In the genomic region with DNA sequence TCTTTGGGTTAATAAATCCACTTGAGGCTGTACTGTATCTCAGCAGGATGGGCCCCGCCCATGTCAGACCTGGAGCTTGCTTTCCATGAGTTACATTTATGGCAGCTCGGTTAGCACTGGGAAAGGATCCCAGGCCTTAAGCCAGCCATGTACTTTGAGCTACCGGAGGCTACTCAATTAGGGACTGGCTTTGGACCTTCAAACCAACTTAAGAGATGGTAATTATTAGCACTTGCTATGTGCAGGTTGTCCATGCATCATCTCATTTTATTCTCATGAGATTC, we compare ENCODE assay signal across 20 cellular contexts.
DNase-seq lines count a peak whose midpoint lies in the region; ATAC-seq, FAIRE-seq and TF ChIP-seq lines count a peak whose summit lies in the region.
"Had no signal": no experiment of that assay in that cellular context is flagged by ENCODE, and none has a peak within 500 bp of the region (broad histone marks: within the 10 kb centered on the region; RNA-seq: fewer than 3 reads in every experiment).

No MANE protein-coding gene starts in this region.

- no peak overlapping the region for H3K27ac ChIP-seq in PC-3 (ENCODE audit: low read length)
- H3K27ac ChIP-seq in keratinocyte (ENCODE audit: control insufficient read depth, insufficient read depth, low read length) = no peak overlapping the region
- H3K27ac ChIP-seq: BLaER1 treated with 17β-estradiol and CSF1 and Interleukin-3, amounts not matched to agents 10 nM and 100 nM; KMS-11; SJSA1 had no signal

- H3K4me2 ChIP-seq in PC-3 (ENCODE audit: low read length) (no peak overlapping the region), keratinocyte (ENCODE audit: control insufficient read depth, extremely low read depth, insufficient read depth, low read depth, low read length) (peak overlapping the region; percentile 42)
- H3K4me2 ChIP-seq: KMS-11 had no signal

- POLR2A ChIA-PET in PC-3 (lab: Charles Lee; ENCODE audit: unreplicated experiment) = no interaction called here

- H3K4me1 ChIP-seq in PC-3 (ENCODE audit: insufficient read depth, low read length) (no peaks in the 10 kb centered on the region), keratinocyte (ENCODE audit: control insufficient read depth, extremely low read depth, insufficient read depth, low read length) (peaks cover 20% of the 10 kb centered on the region)
- H3K4me1 ChIP-seq: SJSA1 had no signal

- H3K36me3 ChIP-seq in PC-3 (ENCODE audit: low read depth, low read length) (no peaks in the 10 kb centered on the region), keratinocyte (ENCODE audit: control insufficient read depth in 2 of 2, extremely low read depth in 1 of 2, insufficient read depth in 2 of 2, low read length in 2 of 2) (no peaks in the 10 kb centered on the region)
- H3K36me3 ChIP-seq: BLaER1 treated with 17β-estradiol and CSF1 and Interleukin-3, amounts not matched to agents 10 nM and 100 nM; SJSA1 had no signal

- ATAC-seq in PC-3 = peak; percentile 27; the same call in 1 of the 2 replicates
- ATAC-seq in sciatic nerve = peak; percentile 23
- ATAC-seq: CD8-positive, alpha-beta T cell; Panc1 had no signal

- H3K4me3 ChIP-seq in PC-3 (ENCODE audit: low read length) (no peak overlapping the region), keratinocyte (ENCODE audit: control insufficient read depth in 2 of 3, extremely low read depth in 1 of 3, insufficient read depth in 2 of 3, low read depth in 1 of 3, low read length in 3 of 3) (no peak overlapping the region)
- H3K4me3 ChIP-seq: BLaER1 treated with 17β-estradiol and CSF1 and Interleukin-3, amounts not matched to agents 10 nM and 100 nM; SJSA1 had no signal

- H2AFZ ChIP-seq in PC-3 (ENCODE audit: low read length) = no peak overlapping the region
- no peak overlapping the region for H2AFZ ChIP-seq in keratinocyte (ENCODE audit: control insufficient read depth, low read length)

- no peaks in the 10 kb centered on the region for H3F3A ChIP-seq in PC-3 (ENCODE audit: low read length, unreplicated experiment)

- intact Hi-C loops in PC-3 (cut with micrococcal nuclease) (no loop called here), sciatic nerve (cut with DNase I) (loop anchor here (10.0 kb wide), 1 partner anchor 143 kb away; a partner anchor contains a TSS)

- H3K79me2 ChIP-seq in PC-3 (ENCODE audit: low read length) (no peaks in the 10 kb centered on the region), keratinocyte (ENCODE audit: control insufficient read depth, insufficient read depth, low read length) (no peaks in the 10 kb centered on the region)

- H3K9me3 ChIP-seq in PC-3 (ENCODE audit: low read length) (no peaks in the 10 kb centered on the region), keratinocyte (ENCODE audit: control insufficient read depth, low read depth, low read length) (no peaks in the 10 kb centered on the region)
- H3K9me3 ChIP-seq: BLaER1 treated with 17β-estradiol and CSF1 and Interleukin-3, amounts not matched to agents 10 nM and 100 nM; SJSA1 had no signal

- no peaks in the 10 kb centered on the region for H3K9me1 ChIP-seq in keratinocyte (ENCODE audit: control insufficient read depth, extremely low read depth, insufficient read depth, low read length)

- H3K9ac ChIP-seq in PC-3 (ENCODE audit: low read length) (no peak overlapping the region), keratinocyte (ENCODE audit: control insufficient read depth, extremely low read depth, insufficient read depth, low read length) (no peak overlapping the region)
- H3K9ac ChIP-seq: BLaER1 treated with 17β-estradiol and CSF1 and Interleukin-3, amounts not matched to agents 10 nM and 100 nM; KMS-11 had no signal

- dilution Hi-C loops in keratinocyte (cut with MboI; ENCODE audit: extremely low pct_ligation_motif_present, low sequenced_read_pairs) = no loop called here

- no peak for FAIRE-seq in keratinocyte (lab: Jason Lieb, UNC)
- FAIRE-seq: GM12892, GM18507, H1 had no signal

- CTCF ChIA-PET in PC-3 (lab: Charles Lee) = no interaction called here

- BruUV-seq in PC-3 (replicated peaks; lab: Mats Ljungman, UMichigan) = no TSS peak

- TF ChIP-seq CTCF in PC-3 (conservative IDR thresholded peaks at IDR 0.05; ENCODE audit: low read depth, low read length) (no peak), keratinocyte (optimal IDR thresholded peaks at IDR 0.05 in 1 of 3, IDR thresholded peaks at IDR 0.05 in 1 of 3, conservative IDR thresholded peaks at IDR 0.05 in 1 of 3; ENCODE audit: extremely low read depth in 1 of 3, insufficient read depth in 2 of 3, low read length in 3 of 3) (no peak)

- H4K20me1 ChIP-seq in PC-3 (ENCODE audit: low read length) = no peaks in the 10 kb centered on the region
- H4K20me1 ChIP-seq in keratinocyte (ENCODE audit: control insufficient read depth, extremely low read depth, insufficient read depth, low read length) = no peaks in the 10 kb centered on the region

- no peaks in the 10 kb centered on the region for H3K27me3 ChIP-seq in PC-3 (ENCODE audit: low read length)
- no peaks in the 10 kb centered on the region for H3K27me3 ChIP-seq in keratinocyte (ENCODE audit: control insufficient read depth, extremely low read depth, insufficient read depth, low read length)
- H3K27me3 ChIP-seq: SJSA1 had no signal

- DNase-seq in A172 (ENCODE audit: low spot score) (peak; percentile 46), PC-3 (no peak), keratinocyte (ENCODE audit: low read depth, low spot score) (no peak), sciatic nerve (ENCODE audit: low spot score) (no peak), GM19238 (ENCODE audit: insufficient read length, low spot score) (no peak), NOMO-1 (lab: John Stamatoyannopoulos, UW; ENCODE audit: unreplicated experiment in 2 of 2) (no peak), NCI-H774 (lab: John Stamatoyannopoulos, UW) (no peak)
- DNase-seq: Calu3; CD8-positive, alpha-beta T cell; DMS53; MV-4-11; NCI-H2107; NCI-H510A had no signal

- no peaks in the 10 kb centered on the region for H3K9me2 ChIP-seq in PC-3 (replicated peaks; ENCODE audit: low read length)
